8 cellular contexts compared by ENCODE assay signal in genomic region chr17:77843255-77843877, GRCh38.
A peak's percentile ranks its signal among the peaks of the same experiment; 100 is the strongest.
DNase-seq lines count a peak whose midpoint lies in the region; ATAC-seq, FAIRE-seq and TF ChIP-seq lines count a peak whose summit lies in the region.
"Not testable (repeated sequence)": the region's sequence is repeated elsewhere in the genome, so short reads cannot be mapped to it uniquely, and the experiment has no call there.

No MANE protein-coding gene starts in this region.

- peak overlapping the region; percentile 49 for H3K4me3 Mint-ChIP-seq in activated CD8-positive, alpha-beta memory T cell treated with anti-CD3 and anti-CD28 coated beads, Interleukin-2, amount 10 ng/mL, durations not matched to agents 7 days and 5 days

- not testable (repeated sequence) for H3K9ac ChIP-seq in SU-DHL-6 (ENCODE audit: low read length)

- peak; percentile 47 for ATAC-seq in GM19023 (IDR thresholded peaks at IDR 0.05; ENCODE audit: unreplicated experiment)
- peak; percentile 93 for ATAC-seq in activated CD8-positive, alpha-beta memory T cell treated with anti-CD3 and anti-CD28 coated beads, Interleukin-2, amount 10 ng/mL, durations not matched to agents 7 days and 5 days

- not testable (repeated sequence) for H3K9me3 Mint-ChIP-seq in activated CD8-positive, alpha-beta memory T cell treated with anti-CD3 and anti-CD28 coated beads, Interleukin-2, amount 10 ng/mL, durations not matched to agents 7 days and 5 days (ENCODE audit: low read depth)

- not testable (repeated sequence) for H3K27me3 Mint-ChIP-seq in activated CD8-positive, alpha-beta memory T cell treated with anti-CD3 and anti-CD28 coated beads, Interleukin-2, amount 10 ng/mL, durations not matched to agents 7 days and 5 days

- H3K4me2 ChIP-seq in SU-DHL-6 (ENCODE audit: low read depth, low read length, poor library complexity, severe bottlenecking) = peak overlapping the region; percentile 32

- peaks cover 40% of the 10 kb centered on the region for H3K4me1 Mint-ChIP-seq in activated CD8-positive, alpha-beta memory T cell treated with anti-CD3 and anti-CD28 coated beads, Interleukin-2, amount 10 ng/mL, durations not matched to agents 7 days and 5 days

- H3K79me2 ChIP-seq in SU-DHL-6 (ENCODE audit: insufficient read depth, low read length) = not testable (repeated sequence)

- H3K27ac Mint-ChIP-seq in activated CD8-positive, alpha-beta memory T cell treated with anti-CD3 and anti-CD28 coated beads, Interleukin-2, amount 10 ng/mL, durations not matched to agents 7 days and 5 days = peak overlapping the region; percentile 87

- H3K9me2 ChIP-seq in SU-DHL-6 (replicated peaks; ENCODE audit: insufficient read depth, low read length) = not testable (repeated sequence)

- H3K4me3 ChIP-seq in AG04449 (ENCODE audit: low read depth, low read length); SU-DHL-6 (ENCODE audit: insufficient read depth, low read length, poor library complexity, severe bottlenecking): not testable (repeated sequence)

- not testable (repeated sequence) for H3F3A ChIP-seq in SU-DHL-6 (ENCODE audit: insufficient read depth)

- H2AFZ ChIP-seq in SU-DHL-6 (ENCODE audit: low read depth, low read length, severe bottlenecking) = not testable (repeated sequence)

- CTCF ChIA-PET in AG04449 (lab: Yijun Ruan, JAX) = interaction anchor here (1.0 kb wide), 1 partner anchor 11 kb away, joined by 3 read pairs; no protein-coding TSS in a partner anchor
- CTCF ChIA-PET in activated CD8-positive, alpha-beta memory T cell treated with anti-CD3 and anti-CD28 coated beads, Interleukin-2, amount 10 ng/mL, durations not matched to agents 7 days and 5 days (lab: Charles Lee) = interaction anchor here (0.7 to 2.1 kb wide), 6 partner anchors 9 to 737 kb away, joined by 3 to 8 read pairs (median 4); partner anchors contain the start of gene TNRC6C

- H4K20me1 ChIP-seq in SU-DHL-6 (ENCODE audit: low read depth, low read length) = not testable (repeated sequence)

- H3K36me3 Mint-ChIP-seq in activated CD8-positive, alpha-beta memory T cell treated with anti-CD3 and anti-CD28 coated beads, Interleukin-2, amount 10 ng/mL, durations not matched to agents 7 days and 5 days = not testable (repeated sequence)

- DNase-seq in AG04449 (ENCODE audit: low read depth, low spot score) (peak; percentile 60), amniotic epithelial cell (ENCODE audit: low read depth) (peak; percentile 65), iris pigment epithelial cell (ENCODE audit: low read depth) (peak; percentile 86)
- not testable (repeated sequence) for DNase-seq in HTR-8/SVneo (ENCODE audit: insufficient read length, low spot score)
- DNase-seq in activated CD8-positive, alpha-beta memory T cell treated with anti-CD3 and anti-CD28 coated beads, Interleukin-2, amount 10 ng/mL, durations not matched to agents 7 days and 5 days = peak; percentile 92
- peak; percentile 38 to 71 for DNase-seq in stimulated activated CD4-positive, alpha-beta T cell treated with anti-CD3 and anti-CD28 coated beads, Interleukin-4, amount 100 ng/mL, for 4 hours

- peak; percentile 36 for FAIRE-seq in HTR-8/SVneo (lab: Jason Lieb, UNC)

- not testable (repeated sequence) for TF ChIP-seq CTCF in AG04449 (IDR thresholded peaks at IDR 0.05; ENCODE audit: insufficient read depth, low read length, missing control alignments); SU-DHL-6 (IDR thresholded peaks at IDR 0.05; ENCODE audit: insufficient read depth, low read length, poor library complexity, severe bottlenecking)

- POLR2A ChIA-PET in AG04449 (lab: Yijun Ruan, JAX) = not testable (repeated sequence)

- not testable (repeated sequence) for H3K27ac ChIP-seq in SU-DHL-6 (ENCODE audit: low read depth, low read length)

- H3K27me3 ChIP-seq in SU-DHL-6 (ENCODE audit: low read length) = not testable (repeated sequence)

- not testable (repeated sequence) for H3K36me3 ChIP-seq in SU-DHL-6 (ENCODE audit: low read length)

- not testable (repeated sequence) for H3K9me3 ChIP-seq in SU-DHL-6 (ENCODE audit: insufficient read depth, low read length)
